In the genomic region with DNA sequence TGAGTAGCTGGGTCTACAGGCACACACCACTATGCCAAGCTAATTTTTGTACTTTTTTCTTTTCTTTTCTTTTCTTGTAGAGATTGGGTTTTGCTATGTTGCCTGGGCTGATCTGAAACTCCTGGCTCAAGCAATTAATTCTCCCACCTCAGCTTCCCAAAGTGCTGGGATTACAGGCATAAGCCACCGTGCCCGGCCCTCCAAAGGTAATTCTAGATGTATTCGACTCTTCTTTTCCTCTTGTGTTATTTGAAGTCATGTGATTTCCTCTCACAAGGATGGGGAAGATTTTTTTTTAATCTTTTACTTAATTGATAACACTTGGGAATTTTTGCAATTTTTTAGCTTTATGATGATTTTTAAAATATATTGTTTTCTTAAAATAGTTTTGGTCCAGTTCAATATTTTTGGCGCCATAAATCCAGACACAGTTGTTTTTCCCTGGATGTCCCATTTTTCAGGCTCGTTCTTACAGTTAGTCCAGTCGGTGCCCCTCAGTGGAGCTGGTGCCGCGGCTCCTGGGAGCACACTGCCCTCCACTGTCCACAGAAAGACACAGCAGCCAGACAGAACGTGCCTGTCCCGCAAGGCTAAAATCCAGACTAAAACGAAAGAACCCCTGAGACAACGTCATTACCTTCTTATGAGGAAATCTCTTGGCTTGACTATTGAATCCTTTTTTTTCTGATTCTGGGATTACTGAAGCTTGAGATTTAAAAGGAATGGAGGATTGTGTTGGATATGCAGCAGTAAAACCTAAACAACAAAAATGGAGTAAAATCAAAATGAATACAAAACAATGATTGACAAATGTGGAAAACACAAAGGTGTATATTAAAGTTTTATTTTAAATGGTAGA, we compare ENCODE assay signal across 8 cellular contexts. TPM values are rescaled to one million over a fixed set of nuclear protein-coding genes. Genes with fewer than 3 reads are reported as not detected.
DNase-seq lines count a peak whose midpoint lies in the region; TF ChIP-seq lines count a peak whose summit lies in the region.

No MANE protein-coding gene starts in this region.

- H2AFZ ChIP-seq in KMS-11 (ENCODE audit: low read depth) (peak overlapping the region; percentile 51), neural cell (ENCODE audit: low read depth, low read length) (no peak overlapping the region)

- H3K4me3 ChIP-seq in KMS-11 (IDR thresholded peaks at IDR 0.05; ENCODE audit: insufficient read depth, low read depth, low read length) (peak overlapping the region; percentile 21), fibroblast of pulmonary artery (replicated peaks; ENCODE audit: low read depth, low read length) (no peak overlapping the region), neural cell (ENCODE audit: low read length) (no peak overlapping the region)

- H3K4me1 ChIP-seq in KMS-11 (ENCODE audit: low read depth, poor library complexity, severe bottlenecking) = peaks cover 75% of the 10 kb centered on the region

- H3K79me2 ChIP-seq in KMS-11 (ENCODE audit: insufficient read depth, low read depth) = no peaks in the 10 kb centered on the region
- H3K79me2 ChIP-seq in neural cell (replicated peaks; ENCODE audit: insufficient read depth, low read length) = no peaks in the 10 kb centered on the region

- no peaks in the 10 kb centered on the region for H3F3A ChIP-seq in neural cell (ENCODE audit: insufficient read depth, low read length, poor library complexity, severe bottlenecking)

- TF ChIP-seq EP300 in neural cell (conservative IDR thresholded peaks at IDR 0.05; ENCODE audit: poor library complexity, severe bottlenecking) = no peak

- DNase-seq in NCI-H524 (lab: John Stamatoyannopoulos, UW) (peak; percentile 60 to 75), NCI-H524 treated with DMSO at 0.1 percent for 48 hours (lab: John Stamatoyannopoulos, UW) (no peak), SHP77 (lab: John Stamatoyannopoulos, UW) (peak; percentile 19 to 55), fibroblast of pulmonary artery (ENCODE audit: low read depth) (peak; percentile 93)
- peak; percentile 87 for DNase-seq in activated effector memory CD4-positive, alpha-beta T cell treated with anti-CD3 and anti-CD28 coated beads, Interleukin-2, amount 50 U/mL, for 16 hours

- H4K20me1 ChIP-seq in KMS-11 (ENCODE audit: insufficient read depth) = no peaks in the 10 kb centered on the region
- H4K20me1 ChIP-seq in neural cell (ENCODE audit: insufficient read depth) = no peaks in the 10 kb centered on the region

- H3K27ac ChIP-seq in KMS-11 (peak overlapping the region; percentile 83), neural cell (ENCODE audit: low read length) (no peak overlapping the region), temporal lobe (ENCODE audit: low read depth, low read length) (peak overlapping the region; percentile 44)

- H3K4me2 ChIP-seq in KMS-11 (peak overlapping the region; percentile 70), neural cell (ENCODE audit: low read length) (no peak overlapping the region)

- TF ChIP-seq CTCF in KMS-11 (conservative IDR thresholded peaks at IDR 0.05; ENCODE audit: low read depth, low read length) (peak; percentile 95), fibroblast of pulmonary artery (IDR thresholded peaks at IDR 0.05; ENCODE audit: low read length, missing control alignments) (peak; percentile 98), neural cell (IDR thresholded peaks at IDR 0.05; ENCODE audit: poor library complexity, severe bottlenecking) (peak; percentile 89)

- H3K36me3 ChIP-seq in KMS-11 (ENCODE audit: insufficient read depth) = no peaks in the 10 kb centered on the region
- H3K36me3 ChIP-seq in neural cell (ENCODE audit: insufficient read depth, low read length) = no peaks in the 10 kb centered on the region

- H3K9ac ChIP-seq in KMS-11 = peak overlapping the region; percentile 52; the same call in 1 of the 2 replicates
- H3K9ac ChIP-seq in neural cell (ENCODE audit: low read length) = no peak overlapping the region

- TF ChIP-seq RAD21 in neural cell (conservative IDR thresholded peaks at IDR 0.05) = peak; percentile 91

- H3K27me3 ChIP-seq in KMS-11 (ENCODE audit: insufficient read depth, low read depth) (no peaks in the 10 kb centered on the region), neural cell (ENCODE audit: insufficient read depth, low read depth, low read length) (no peaks in the 10 kb centered on the region)

- no peaks in the 10 kb centered on the region for H3K9me2 ChIP-seq in neural cell (ENCODE audit: insufficient read depth, low read length)

- H3K9me3 ChIP-seq in neural cell (ENCODE audit: low read length) = no peaks in the 10 kb centered on the region

TF ChIP-seq in neural cell, 6 proteins besides CTCF, POLR2A, EP300 and RAD21:
- TF ChIP-seq POLR2AphosphoS5 (IDR thresholded peaks at IDR 0.05) (no peak), EZH2 (IDR thresholded peaks at IDR 0.05; ENCODE audit: borderline replicate concordance, insufficient read depth, low read length, poor library complexity, severe bottlenecking) (no peak), SMC3 (conservative IDR thresholded peaks at IDR 0.05; ENCODE audit: poor library complexity) (peak; percentile 93)

RNA-seq across cellular contexts. Expression of a gene that starts 22.4 kb away (rescaled TPM):
- 0.89 and 2.2 TPM in 2 replicates for polyA plus RNA-seq in neural cell
- 1.6 and 2.2 TPM in 2 replicates for polyA minus RNA-seq in neural cell
- 2.5 TPM for total RNA-seq in temporal lobe

RNA-seq across cellular contexts. Expression of a gene that starts 24.4 kb away (rescaled TPM):
- polyA plus RNA-seq in neural cell = 9.6 and 11.6 TPM in 2 replicates
- polyA minus RNA-seq in neural cell = 27.0 and 29.5 TPM in 2 replicates
- 8.1 TPM for total RNA-seq in temporal lobe
